Comparison of ENCODE assay signal across 8 cellular contexts in the genomic region with DNA sequence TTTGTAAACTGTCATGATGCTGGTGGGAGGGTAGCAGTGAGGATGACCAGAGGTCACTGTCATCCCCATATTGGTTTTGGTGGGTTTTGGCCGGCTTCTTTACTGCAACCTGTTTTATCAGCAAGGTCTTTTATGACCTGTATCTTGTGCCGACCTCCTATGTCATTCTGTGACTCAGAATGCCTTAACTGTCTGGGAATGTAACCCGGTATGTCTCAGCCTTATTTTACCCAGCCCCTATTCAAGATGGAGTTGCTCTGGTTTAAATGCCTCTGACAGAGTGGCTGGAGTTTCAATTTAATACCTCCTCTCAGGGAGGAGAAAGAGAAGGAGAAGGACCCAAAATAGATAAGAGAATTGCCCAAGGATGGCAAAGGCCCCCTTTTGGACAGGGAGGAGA. TPM values are rescaled to one million over a fixed set of nuclear protein-coding genes. Genes with fewer than 3 reads are reported as not detected.
A peak's percentile ranks its signal among the peaks of the same experiment; 100 is the strongest.
DNase-seq lines count a peak whose midpoint lies in the region; ATAC-seq, FAIRE-seq and TF ChIP-seq lines count a peak whose summit lies in the region.
"Not testable (repeated sequence)": the region's sequence is repeated elsewhere in the genome, so short reads cannot be mapped to it uniquely, and the experiment has no call there.
"Had no signal": no experiment of that assay in that cellular context is flagged by ENCODE, and none has a peak within 500 bp of the region (broad histone marks: within the 10 kb centered on the region; RNA-seq: fewer than 3 reads in every experiment).

No MANE protein-coding gene starts in this region.

- H3K79me1 ChIP-seq in mesendoderm (ENCODE audit: low read length), result not testable (repeated sequence)

- H3K23ac ChIP-seq in mesendoderm (ENCODE audit: low read length), result not testable (repeated sequence)

- not testable (repeated sequence) for H3K4me2 ChIP-seq in mesendoderm (ENCODE audit: low read length)

- not testable (repeated sequence) for H3K4me1 ChIP-seq in foreskin keratinocyte; mesendoderm (ENCODE audit: control insufficient read depth, low read depth, low read length)

- H3K18ac ChIP-seq in mesendoderm (ENCODE audit: low read length), result not testable (repeated sequence)

- not testable (repeated sequence) for H3K4ac ChIP-seq in mesendoderm (ENCODE audit: low read depth, low read length)

- not testable (repeated sequence) for H3K56ac ChIP-seq in mesendoderm (ENCODE audit: low read length)

- H3K79me2 ChIP-seq in mesendoderm (ENCODE audit: control insufficient read depth, insufficient read depth, low read length), result not testable (repeated sequence)

- WGBS in mesendoderm (ENCODE audit: extremely low coverage, insufficient coverage, low lambda C conversion rate), result no CpG with 5 or more reads among the region's 3 CpGs

- H3K27me3 ChIP-seq in bronchial epithelial cell (ENCODE audit: control insufficient read depth, insufficient read depth, low read length); foreskin keratinocyte; mesendoderm (ENCODE audit: insufficient read depth, low read length, poor library complexity): not testable (repeated sequence)

- TF ChIP-seq CTCF in bronchial epithelial cell (IDR thresholded peaks at IDR 0.05; ENCODE audit: insufficient read depth, low read length, severe bottlenecking); foreskin keratinocyte (conservative IDR thresholded peaks at IDR 0.05): not testable (repeated sequence)

- not testable (repeated sequence) for H2BK120ac ChIP-seq in mesendoderm (ENCODE audit: low read depth, low read length)

- H3K36me3 ChIP-seq in bronchial epithelial cell (ENCODE audit: control insufficient read depth, insufficient read depth, low read length); mesendoderm (ENCODE audit: control insufficient read depth, insufficient read depth, low read length): not testable (repeated sequence)

- DNase-seq in EL (peak; percentile 21), HT1080 (ENCODE audit: low read depth) (peak; percentile 42), RCC 7860 (ENCODE audit: low spot score) (peak; percentile 62), amniotic epithelial cell (ENCODE audit: low read depth) (peak; percentile 39), bronchial epithelial cell (ENCODE audit: low read depth) (peak; percentile 58), mesendoderm (peak; percentile 26)
- DNase-seq in foreskin keratinocyte, result not testable (repeated sequence)

- not testable (repeated sequence) for H3K27ac ChIP-seq in foreskin keratinocyte; mesendoderm (ENCODE audit: low read depth, low read length)

- H3K9ac ChIP-seq in mesendoderm (ENCODE audit: low read length), result not testable (repeated sequence)

- not testable (repeated sequence) for H2BK5ac ChIP-seq in mesendoderm (ENCODE audit: low read length)

- not testable (repeated sequence) for H3K4me3 ChIP-seq in bronchial epithelial cell (ENCODE audit: low read depth, low read length); mesendoderm (ENCODE audit: low read length)

- peak; percentile 32 for ATAC-seq in foreskin keratinocyte

- H4K5ac ChIP-seq in mesendoderm (ENCODE audit: low read length), result not testable (repeated sequence)

- H2BK15ac ChIP-seq in mesendoderm (replicated peaks; ENCODE audit: low read depth), result not testable (repeated sequence)

- H4K8ac ChIP-seq in mesendoderm (ENCODE audit: low read depth, low read length), result not testable (repeated sequence)

- not testable (repeated sequence) for FAIRE-seq in RCC 7860 (lab: Jason Lieb, UNC); bronchial epithelial cell (lab: Jason Lieb, UNC)

- H2AK5ac ChIP-seq in mesendoderm (ENCODE audit: low read length), result not testable (repeated sequence)

RNA-seq across cellular contexts. Expression of gene SLC30A4, which starts 10.3 kb away (rescaled TPM):
- 0.80 and 1.4 TPM in 2 replicates for total RNA-seq in HT1080 (2014; rRNA removed; shearing (Covaris generic))
- polyA plus RNA-seq in HT1080 (2015; cell fraction: cytosol; rRNA removed), result 1.5 and 1.7 TPM in 2 replicates
- 1.1 and 1.4 TPM in 2 replicates for polyA plus RNA-seq in HT1080 (2015; cell fraction: nucleus; rRNA removed)
- total RNA-seq in bronchial epithelial cell, result 3.4 and 6.1 TPM in 2 replicates
- 4.4 and 5.7 TPM in 2 replicates for total RNA-seq in foreskin keratinocyte
- polyA plus RNA-seq in foreskin keratinocyte, result 1.5 and 1.8 TPM in 2 replicates
- 0.10 TPM for polyA plus RNA-seq in mesendoderm (2013, experiment 1 of 2)
- 0.15 TPM for polyA plus RNA-seq in mesendoderm (2013, experiment 2 of 2)
- total RNA-seq: GM23338 had no signal
- polyA plus RNA-seq: GM23338 had no signal

RNA-seq across cellular contexts. Expression of gene BLOC1S6, which starts 54.3 kb away (rescaled TPM):
- 34.9 and 46.4 TPM in 2 replicates for total RNA-seq in HT1080 (2014; rRNA removed; shearing (Covaris generic))
- polyA plus RNA-seq in HT1080 (2015; cell fraction: cytosol; rRNA removed), result 43.8 and 61.3 TPM in 2 replicates
- polyA plus RNA-seq in HT1080 (2015; cell fraction: nucleus; rRNA removed), result 19.5 and 20.2 TPM in 2 replicates
- total RNA-seq in bronchial epithelial cell (48.6 and 49.0 TPM in 2 replicates), foreskin keratinocyte (32.3 and 32.5 TPM in 2 replicates)
- 9.5 and 10.9 TPM in 2 replicates for polyA plus RNA-seq in foreskin keratinocyte
- polyA plus RNA-seq in mesendoderm (2013, experiment 1 of 2), result 31.5 TPM
- polyA plus RNA-seq in mesendoderm (2013, experiment 2 of 2), result 31.6 TPM
